ENCODE assay signal across 8 cellular contexts in the genomic region with DNA sequence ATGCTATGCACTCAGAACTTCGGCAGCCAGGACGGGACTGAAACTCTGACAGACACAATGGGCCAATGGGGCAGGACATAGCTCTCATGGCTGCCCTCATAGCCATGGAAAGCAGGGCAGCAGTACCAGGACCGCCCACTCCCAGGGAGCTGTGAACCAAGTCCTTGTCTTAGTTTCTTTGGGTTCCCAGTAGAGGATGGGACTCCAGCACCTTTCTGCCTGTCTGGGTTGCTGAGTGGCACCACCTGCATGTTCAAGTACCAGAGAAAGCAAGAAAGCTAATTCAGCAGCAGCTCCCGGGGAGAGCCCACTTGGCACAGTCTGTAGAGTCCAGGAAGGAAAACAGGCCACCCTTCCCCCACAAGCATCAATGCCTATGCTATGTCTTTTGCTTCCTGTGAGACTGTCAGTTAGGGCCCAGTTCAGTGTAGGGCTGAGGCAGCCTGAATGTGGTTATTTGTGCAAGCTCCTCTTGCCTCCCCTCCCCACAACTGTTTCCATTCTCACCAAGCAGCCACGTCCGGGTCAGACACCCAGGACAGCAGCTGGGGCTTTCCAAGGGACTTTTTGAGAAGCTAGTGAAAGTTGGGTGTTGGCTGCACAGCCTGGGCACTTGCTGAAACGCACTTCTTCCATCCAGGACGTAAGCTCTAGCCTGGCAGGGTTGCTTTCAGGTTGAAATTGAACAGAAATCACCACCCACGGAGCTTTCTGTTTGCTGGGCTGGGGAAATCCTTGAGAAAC. TPM values are rescaled to one million over a fixed set of nuclear protein-coding genes. Genes with fewer than 3 reads are reported as not detected.
DNase-seq lines count a peak whose midpoint lies in the region; ATAC-seq and TF ChIP-seq lines count a peak whose summit lies in the region.

No MANE protein-coding gene starts in this region.

- intact Hi-C loops in left colon (cut with DNase I, micrococcal nuclease), result no loop called here

- H3K4me1 ChIP-seq in Karpas-422 (ENCODE audit: low read length), result peaks cover 52% of the 10 kb centered on the region

- no peak overlapping the region for H2AFZ ChIP-seq in Karpas-422 (ENCODE audit: low read length)

- peak overlapping the region; percentile 83 for H3K9ac ChIP-seq in Karpas-422 (ENCODE audit: low read length)

- no peaks in the 10 kb centered on the region for H4K20me1 ChIP-seq in Karpas-422 (ENCODE audit: insufficient read depth, low read depth, low read length)

- peak overlapping the region; percentile 100 for H3K27ac ChIP-seq in Karpas-422 (ENCODE audit: low read length)
- H3K27ac ChIP-seq in WERI-Rb-1, result no peak overlapping the region

- DNase-seq in DMS79 treated with DMSO at 0.1 percent for 48 hours (lab: John Stamatoyannopoulos, UW) (peak; percentile 51), Karpas-422 (peak; percentile 62), left colon (peak in 1 of 2 donors; percentile 53), WERI-Rb-1 (no peak), EL (no peak)
- peak; percentile 90 for DNase-seq in activated CD8-positive, alpha-beta memory T cell treated with anti-CD3 and anti-CD28 coated beads for 24 hours
- peak; percentile 67 to 82 (median 77) for DNase-seq in stimulated activated naive CD4-positive, alpha-beta T cell (lab: John Stamatoyannopoulos, UW)

- ATAC-seq in GM21515 (IDR thresholded peaks at IDR 0.05; ENCODE audit: unreplicated experiment), result peak; percentile 83
- ATAC-seq in left colon, result peak; percentile 52

- H3K79me2 ChIP-seq in Karpas-422 (ENCODE audit: low read length), result peaks cover 32% of the 10 kb centered on the region

- H3K36me3 ChIP-seq in Karpas-422 (ENCODE audit: insufficient read depth, low read length) (peaks cover 38% of the 10 kb centered on the region), WERI-Rb-1 (peaks cover 58% of the 10 kb centered on the region)

- H3K27me3 ChIP-seq in Karpas-422 (ENCODE audit: low read length) (no peaks in the 10 kb centered on the region), WERI-Rb-1 (ENCODE audit: insufficient read depth, low read depth, severe bottlenecking) (no peaks in the 10 kb centered on the region)

- H3K9me3 ChIP-seq in Karpas-422 (ENCODE audit: low read length) (no peaks in the 10 kb centered on the region), WERI-Rb-1 (ENCODE audit: severe bottlenecking) (no peaks in the 10 kb centered on the region)

- H3K4me3 ChIP-seq in Karpas-422 (ENCODE audit: low read length), result peak overlapping the region; percentile 59; the same call in 1 of the 2 replicates
- H3K4me3 ChIP-seq in WERI-Rb-1 (ENCODE audit: low read depth, low read length), result no peak overlapping the region

- TF ChIP-seq CTCF in WERI-Rb-1 (IDR thresholded peaks at IDR 0.05; ENCODE audit: low read depth, low read length), result no peak

- H3K9me2 ChIP-seq in Karpas-422 (replicated peaks; ENCODE audit: insufficient read depth, low read length), result no peaks in the 10 kb centered on the region

- H3K4me2 ChIP-seq in Karpas-422 (ENCODE audit: low read depth, low read length, poor library complexity, severe bottlenecking), result peak overlapping the region; percentile 74

RNA-seq across cellular contexts. Expression of gene SUPT4H1, which starts 7.8 kb away (rescaled TPM):
- total RNA-seq in Karpas-422 (2014; rRNA removed; shearing (Covaris generic); ENCODE audit: low replicate concordance), result 50.2 and 64.7 TPM in 2 replicates
- 10 to 100 TPM; 58.1 to 63.0 TPM for total RNA-seq in left colon

RNA-seq across cellular contexts. Expression of gene TSPOAP1, which starts 15.6 kb away (rescaled TPM):
- total RNA-seq in Karpas-422 (2014; rRNA removed; shearing (Covaris generic); ENCODE audit: low replicate concordance), result 7.8 and 14.0 TPM in 2 replicates
- 1 to 10 TPM; 6.1 to 7.9 TPM for total RNA-seq in left colon

Comparison
In these comparisons a context has a peak if more than half of its experiments do, and no peak if none do; other contexts are left out.
1. DNase-seq: peak in DMS79 treated with DMSO at 0.1 percent for 48 hours (single experiment), Karpas-422 (single experiment), activated CD8-positive, alpha-beta memory T cell treated with anti-CD3 and anti-CD28 coated beads for 24 hours (single experiment) and stimulated activated naive CD4-positive, alpha-beta T cell (6 of 6); none in WERI-Rb-1 (single experiment) and EL (single experiment).